In the genomic region with DNA sequence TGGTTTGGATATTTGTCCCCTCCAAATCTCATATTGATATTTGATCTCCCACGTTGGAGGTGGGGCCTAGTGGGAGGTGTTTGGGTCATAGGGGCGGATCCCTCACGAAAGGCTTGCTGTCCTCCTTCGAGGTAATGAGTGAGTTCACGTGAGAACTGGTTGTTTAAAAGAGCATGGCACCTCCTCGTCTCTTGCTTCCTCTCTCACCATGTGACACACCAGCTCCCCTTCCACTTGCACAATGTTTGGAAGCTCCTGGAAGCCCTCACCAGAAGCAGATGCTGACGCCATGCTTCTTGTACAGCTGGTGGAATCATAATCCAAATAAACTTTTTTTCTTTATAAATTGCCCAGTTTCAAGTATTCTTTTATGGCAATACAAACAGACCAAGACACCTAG, we compare ENCODE assay signal across 26 cellular contexts. TPM values are rescaled to one million over a fixed set of nuclear protein-coding genes. Genes with fewer than 3 reads are reported as not detected.
A peak's percentile ranks its signal among the peaks of the same experiment; 100 is the strongest.
DNase-seq lines count a peak whose midpoint lies in the region; ATAC-seq and TF ChIP-seq lines count a peak whose summit lies in the region.
"Had no signal": no experiment of that assay in that cellular context is flagged by ENCODE, and none has a peak within 500 bp of the region (broad histone marks: within the 10 kb centered on the region; RNA-seq: fewer than 3 reads in every experiment).

No MANE protein-coding gene starts in this region.

- intact Hi-C loops in left ventricle myocardium inferior (cut with micrococcal nuclease) (no loop called here), cardiac septum (cut with DNase I) (no loop called here)

- no peaks in the 10 kb centered on the region for H3K27me3 Mint-ChIP-seq in T-helper 17 cell
- H3K27me3 Mint-ChIP-seq: activated naive CD8-positive, alpha-beta T cell treated with anti-CD3 and anti-CD28 coated beads, Interleukin-2, amount 50 U/mL, for 24 hours; IgD-negative memory B cell had no signal

- in situ Hi-C loops in GM13976 (cut with MboI; ENCODE audit: low sequenced_read_pairs, unreplicated experiment) = no loop called here

- ATAC-seq in T-helper 17 cell (no peak), HG02642 (IDR thresholded peaks at IDR 0.05; ENCODE audit: poor library complexity, unreplicated experiment) (no peak)
- ATAC-seq: A549; activated naive CD8-positive, alpha-beta T cell treated with anti-CD3 and anti-CD28 coated beads, Interleukin-2, amount 50 U/mL, for 24 hours had no signal

- H3K27me3 ChIP-seq in left ventricle myocardium inferior (ENCODE audit: low read depth) (no peaks in the 10 kb centered on the region), subcutaneous abdominal adipose tissue (ENCODE audit: control insufficient read depth in 5 of 5, insufficient read depth in 4 of 5, low read length in 5 of 5) (no peaks in the 10 kb centered on the region)

- H3K4me1 ChIP-seq in left ventricle myocardium inferior (peaks cover 82% of the 10 kb centered on the region), subcutaneous abdominal adipose tissue (ENCODE audit: control insufficient read depth in 5 of 5, insufficient read depth in 5 of 5, low read length in 5 of 5) (peaks cover 8 to 47% (median 38%) of the 10 kb centered on the region in 5 donors)

- H3K4me3 Mint-ChIP-seq in T-helper 17 cell = no peak overlapping the region
- H3K4me3 Mint-ChIP-seq: activated naive CD8-positive, alpha-beta T cell treated with anti-CD3 and anti-CD28 coated beads, Interleukin-2, amount 50 U/mL, for 24 hours; H9; IgD-negative memory B cell had no signal

- DNase-seq in left ventricle myocardium inferior = no peak
- DNase-seq in cardiac septum (ENCODE audit: low spot score) = no peak
- DNase-seq in T-helper 17 cell = no peak
- DNase-seq in fibroblast of pulmonary artery (ENCODE audit: low read depth) = peak; percentile 50
- DNase-seq in NCI-H128 (lab: John Stamatoyannopoulos, UW; ENCODE audit: unreplicated experiment) = no peak
- DNase-seq in GM13976 (ENCODE audit: low spot score) = no peak
- DNase-seq: activated CD4-positive, alpha-beta T cell treated with anti-CD3 and anti-CD28 coated beads, Interleukin-2, amount 50 U/mL, for 48 hours; activated CD4-positive, CD25-positive, alpha-beta regulatory T cell; activated CD8-positive, alpha-beta memory T cell treated with anti-CD3 and anti-CD28 coated beads, Interleukin-2, amount 50 U/mL, for 48 hours; activated naive CD8-positive, alpha-beta T cell treated with anti-CD3 and anti-CD28 coated beads, Interleukin-2, amount 50 U/mL, for 24 hours; C1 segment of cervical spinal cord; Calu3; H9; kidney; mammary epithelial cell; NCI-H1417 treated with DMSO at 0.1 percent for 48 hours; NCI-H2171 treated with DMSO at 0.1 percent for 48 hours; NCI-H526; nucleus accumbens; stimulated activated CD4-positive, alpha-beta T cell treated with anti-CD3 and anti-CD28 coated beads, Interleukin-4, amount 100 ng/mL, for 4 hours; trophoblast cell had no signal

- TF ChIP-seq CTCF in left ventricle myocardium inferior (IDR thresholded peaks at IDR 0.05; ENCODE audit: borderline replicate concordance) = no peak
- TF ChIP-seq CTCF in fibroblast of pulmonary artery (IDR thresholded peaks at IDR 0.05; ENCODE audit: low read length, missing control alignments) = no peak
- TF ChIP-seq CTCF in GM13976 (IDR thresholded peaks at IDR 0.05; ENCODE audit: borderline replicate concordance, control extremely low read depth, extremely low read depth, insufficient read depth, missing control alignments) = no peak

- H3K4me3 ChIP-seq in left ventricle myocardium inferior = no peak overlapping the region
- H3K4me3 ChIP-seq in fibroblast of pulmonary artery (replicated peaks; ENCODE audit: low read depth, low read length) = no peak overlapping the region
- no peak overlapping the region for H3K4me3 ChIP-seq in subcutaneous abdominal adipose tissue (ENCODE audit: low read depth in 1 of 5, low read length in 5 of 5)
- H3K4me3 ChIP-seq: A549 had no signal

- H3K9ac ChIP-seq in subcutaneous abdominal adipose tissue (ENCODE audit: low read length in 5 of 5) = no peak overlapping the region

- peaks cover 14% of the 10 kb centered on the region for H3K9me3 ChIP-seq in left ventricle myocardium inferior (replicated peaks)
- no peaks in the 10 kb centered on the region for H3K9me3 ChIP-seq in T-helper 17 cell (ENCODE audit: control insufficient read depth, low read length, poor library complexity, severe bottlenecking)
- peaks cover 0 to 8% (median 4%) of the 10 kb centered on the region in 5 donors for H3K9me3 ChIP-seq in subcutaneous abdominal adipose tissue (ENCODE audit: control insufficient read depth in 5 of 5, low read length in 5 of 5)

- H3K36me3 ChIP-seq in left ventricle myocardium inferior (peaks cover 31% of the 10 kb centered on the region), subcutaneous abdominal adipose tissue (ENCODE audit: control insufficient read depth in 5 of 5, insufficient read depth in 5 of 5, low read length in 5 of 5) (peaks cover 6 to 21% (median 18%) of the 10 kb centered on the region in 5 donors)

- no peaks in the 10 kb centered on the region for H3K36me3 Mint-ChIP-seq in T-helper 17 cell (ENCODE audit: low read depth)

- H3K27ac ChIP-seq in left ventricle myocardium inferior (replicated peaks) (peak overlapping the region; percentile 73), subcutaneous abdominal adipose tissue (ENCODE audit: low read depth, low read length) (peak overlapping the region; percentile 25)

- H3K4me1 Mint-ChIP-seq in T-helper 17 cell = peaks cover 22% of the 10 kb centered on the region

- H3K27ac Mint-ChIP-seq in T-helper 17 cell = peak overlapping the region; percentile 79
- H3K27ac Mint-ChIP-seq: activated T-helper 2 cell treated with anti-CD3 and anti-CD28 coated beads, Interferon-gamma antibody, Interleukin-2, Interleukin-4, amounts not matched to agents 10 μg/mL and 5 μg/mL and 100 μg/mL, durations not matched to agents 14 hours and 24 hours and 36 hours had no signal

RNA-seq across cellular contexts. Expression of gene RFTN1, which starts 38.6 kb away (rescaled TPM):
- total RNA-seq in left ventricle myocardium inferior = 22.9 TPM
- total RNA-seq in cardiac septum = 26.5 TPM
- total RNA-seq in T-helper 17 cell = 10 to 100 TPM; 51.8 to 55.8 TPM
